Comparison of ENCODE assay signal across 8 cellular contexts in the genomic region with DNA sequence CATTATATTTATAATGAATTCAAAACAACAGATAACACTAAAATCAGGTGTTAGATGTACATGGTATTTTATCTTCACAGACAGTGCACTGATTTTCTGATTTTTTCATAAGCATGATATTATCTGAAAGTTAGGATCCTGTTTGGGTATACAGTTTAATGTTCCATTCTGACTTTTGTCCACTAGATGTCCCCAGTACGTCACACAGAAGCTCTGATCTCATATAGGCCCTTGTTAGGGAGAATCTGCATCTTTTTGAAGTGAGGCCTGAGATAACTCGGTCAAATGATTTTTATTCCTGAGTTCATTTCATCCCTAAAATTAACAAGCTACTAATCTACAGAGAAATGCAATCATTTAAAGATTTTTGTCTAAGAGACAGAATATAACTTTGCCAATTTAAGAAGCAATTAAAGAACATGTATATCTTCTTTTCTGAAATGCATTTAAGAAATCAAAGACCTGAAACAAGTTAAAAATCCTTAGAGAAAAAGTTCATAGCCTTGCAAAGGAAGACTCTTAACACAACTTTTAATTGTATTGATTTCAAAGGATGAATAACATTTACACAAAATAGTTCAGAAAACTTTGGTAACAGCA.
DNase-seq lines count a peak whose midpoint lies in the region; ATAC-seq and TF ChIP-seq lines count a peak whose summit lies in the region.

No MANE protein-coding gene starts in this region.

- H3K4me3 Mint-ChIP-seq in naive thymus-derived CD8-positive, alpha-beta T cell: no peak overlapping the region

- RAD21 ChIA-PET in HCT116 (lab: Charles Lee; ENCODE audit: low non-redundant PET in 1 of 2, low total read pairs in 2 of 2, uncharacterized antibody in 2 of 2, unreplicated experiment in 2 of 2): no interaction called here

- no TSS peak for BruUV-seq in HCT116 (replicated peaks; lab: Mats Ljungman, UMichigan)

- H3K79me2 ChIP-seq in HCT116 (ENCODE audit: insufficient read depth, low read length): no peaks in the 10 kb centered on the region

- H3K27ac Mint-ChIP-seq in naive thymus-derived CD8-positive, alpha-beta T cell: no peak overlapping the region

- H3K4me2 ChIP-seq in HCT116 (ENCODE audit: low read length): no peak overlapping the region

- H3K27ac ChIP-seq in AG04450 (ENCODE audit: low read depth, low read length) (no peak overlapping the region), HCT116 (ENCODE audit: low read depth, low read length) (no peak overlapping the region)

- H3K4me3 ChIP-seq in AG04450 (ENCODE audit: low read depth, low read length): no peak overlapping the region
- no peak overlapping the region for H3K4me3 ChIP-seq in HCT116 (replicated peaks in 1 of 2; ENCODE audit: low read depth in 1 of 2, low read length in 2 of 2)

- H3K9me2 ChIP-seq in HCT116 (ENCODE audit: insufficient read depth): no peaks in the 10 kb centered on the region

- DNase-seq in AG04450 (ENCODE audit: low read depth, low spot score) (peak; percentile 57), GM10266 (ENCODE audit: extremely low spot score) (peak; percentile 25), HCT116 (ENCODE audit: low read depth, low spot score) (peak; percentile 48), SK-MEL-5 (ENCODE audit: low read depth, low spot score) (peak; percentile 91)
- peak in 5 of 10 donors; percentile 6 to 44 (median 34) for DNase-seq in naive thymus-derived CD8-positive, alpha-beta T cell
- DNase-seq in stimulated activated CD4-positive, alpha-beta T cell treated with anti-CD3 and anti-CD28 coated beads, Interleukin-4, amount 100 ng/mL, for 4 hours: no peak

- H3K4me1 ChIP-seq in HCT116 (ENCODE audit: control insufficient read depth in 1 of 2, insufficient read depth in 2 of 2, low read length in 2 of 2): no peaks in the 10 kb centered on the region

- POLR2A ChIA-PET in AG04450 (lab: Yijun Ruan, JAX): interaction anchor here (0.5 kb wide), 1 partner anchor 61 kb away, joined by 3 read pairs; no protein-coding TSS in a partner anchor
- POLR2A ChIA-PET in HCT116 (lab: Charles Lee): no interaction called here
- POLR2A ChIA-PET in naive thymus-derived CD8-positive, alpha-beta T cell (lab: Charles Lee): no interaction called here

- H2AFZ ChIP-seq in HCT116 (ENCODE audit: low read depth, low read length, poor library complexity, severe bottlenecking): peak overlapping the region; percentile 81

- peak; percentile 89 for TF ChIP-seq CTCF in AG04450 (IDR thresholded peaks at IDR 0.05; ENCODE audit: low read depth, low read length)
- peak; percentile 74 for TF ChIP-seq CTCF in GM10266 (IDR thresholded peaks at IDR 0.05; ENCODE audit: control insufficient read depth, insufficient read depth, low read depth, missing control alignments)
- peak; percentile 68 to 83 (median 78); a peak in 5 of 6 replicates for TF ChIP-seq CTCF in HCT116 (IDR thresholded peaks at IDR 0.05 in 2 of 3, conservative IDR thresholded peaks at IDR 0.05 in 1 of 3; ENCODE audit: borderline replicate concordance in 1 of 3, insufficient read depth in 1 of 3, low read depth in 2 of 3, low read length in 2 of 3)
- peak; percentile 86 for TF ChIP-seq CTCF in LNCAP (IDR thresholded peaks at IDR 0.05)

- CTCF ChIA-PET in AG04450 (lab: Charles Lee) (interaction anchor here (0.6 to 5.2 kb wide), 50 partner anchors 8 to 638 kb away, joined by 3 to 55 read pairs (median 5); a partner anchor contains a TSS), HCT116 (lab: Charles Lee) (interaction anchor here (0.8 to 2.1 kb wide), 4 partner anchors 11 to 451 kb away, joined by 3 to 5 read pairs (median 4); no protein-coding TSS in a partner anchor)

- H3K36me3 ChIP-seq in HCT116 (ENCODE audit: control insufficient read depth in 1 of 2, insufficient read depth in 2 of 2, low read length in 2 of 2): no peaks in the 10 kb centered on the region

- peak; percentile 80 for TF ChIP-seq RAD21 in HCT116 (IDR thresholded peaks at IDR 0.05; ENCODE audit: low read depth)

- H3K9me3 ChIP-seq in AG04450 (ENCODE audit: control insufficient read depth, insufficient read depth, low read length) (no peaks in the 10 kb centered on the region), HCT116 (ENCODE audit: control insufficient read depth in 1 of 2, insufficient read depth in 1 of 2, low read depth in 1 of 2, low read length in 2 of 2) (no peaks in the 10 kb centered on the region)

- ATAC-seq in HCT116 (peak; percentile 96), esophagus mucosa (peak; percentile 82)
- peak; percentile 72 to 74 for ATAC-seq in naive thymus-derived CD8-positive, alpha-beta T cell

- intact Hi-C loops in HCT116 (cut with micrococcal nuclease): no loop called here

- H3K27me3 ChIP-seq in AG04450 (ENCODE audit: control insufficient read depth, insufficient read depth, low read length): no peaks in the 10 kb centered on the region
- H3K27me3 ChIP-seq in HCT116 (ENCODE audit: insufficient read depth, low read length): no peaks in the 10 kb centered on the region

- H3K36me3 Mint-ChIP-seq in naive thymus-derived CD8-positive, alpha-beta T cell: no peaks in the 10 kb centered on the region

- peaks cover 0 to 3% (median 0%) of the 10 kb centered on the region in 5 donors for H3K27me3 Mint-ChIP-seq in naive thymus-derived CD8-positive, alpha-beta T cell

- no peak overlapping the region for H3K9ac ChIP-seq in HCT116 (ENCODE audit: low read length)

- in situ Hi-C loops in SK-MEL-5 (cut with HindIII; ENCODE audit: low pct_unique_long_range_greater_than_20kb, low sequenced_read_pairs): no loop called here

- no peaks in the 10 kb centered on the region for H3K9me3 Mint-ChIP-seq in naive thymus-derived CD8-positive, alpha-beta T cell

- H4K20me1 ChIP-seq in HCT116 (ENCODE audit: insufficient read depth): no peaks in the 10 kb centered on the region

- no peak for TF ChIP-seq POLR2A in HCT116 (IDR thresholded peaks at IDR 0.05; ENCODE audit: borderline replicate concordance, extremely low read depth, insufficient read depth, insufficient read length)

- H3K4me1 Mint-ChIP-seq in naive thymus-derived CD8-positive, alpha-beta T cell: peaks cover 0 to 12% (median 4%) of the 10 kb centered on the region in 4 donors

TF ChIP-seq in HCT116, 20 proteins besides CTCF, POLR2A, EP300 and RAD21:
- no peak for TF ChIP-seq TCF7L2 (IDR thresholded peaks at IDR 0.05; ENCODE audit: borderline replicate concordance, extremely low read depth, insufficient read depth, insufficient read length)
- TF ChIP-seq, protein P1, sequence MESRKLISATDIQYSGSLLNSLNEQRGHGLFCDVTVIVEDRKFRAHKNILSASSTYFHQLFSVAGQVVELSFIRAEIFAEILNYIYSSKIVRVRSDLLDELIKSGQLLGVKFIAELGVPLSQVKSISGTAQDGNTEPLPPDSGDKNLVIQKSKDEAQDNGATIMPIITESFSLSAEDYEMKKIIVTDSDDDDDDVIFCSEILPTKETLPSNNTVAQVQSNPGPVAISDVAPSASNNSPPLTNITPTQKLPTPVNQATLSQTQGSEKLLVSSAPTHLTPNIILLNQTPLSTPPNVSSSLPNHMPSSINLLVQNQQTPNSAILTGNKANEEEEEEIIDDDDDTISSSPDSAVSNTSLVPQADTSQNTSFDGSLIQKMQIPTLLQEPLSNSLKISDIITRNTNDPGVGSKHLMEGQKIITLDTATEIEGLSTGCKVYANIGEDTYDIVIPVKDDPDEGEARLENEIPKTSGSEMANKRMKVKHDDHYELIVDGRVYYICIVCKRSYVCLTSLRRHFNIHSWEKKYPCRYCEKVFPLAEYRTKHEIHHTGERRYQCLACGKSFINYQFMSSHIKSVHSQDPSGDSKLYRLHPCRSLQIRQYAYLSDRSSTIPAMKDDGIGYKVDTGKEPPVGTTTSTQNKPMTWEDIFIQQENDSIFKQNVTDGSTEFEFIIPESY (IDR thresholded peaks at IDR 0.05; ENCODE audit: extremely low read depth, insufficient replicate concordance, low read length): no peak
- TF ChIP-seq EZH2 (IDR thresholded peaks at IDR 0.05): no peak
- no peak for TF ChIP-seq POLR2AphosphoS5 (IDR thresholded peaks at IDR 0.05; ENCODE audit: low read depth, low read length)
- TF ChIP-seq, protein P2, sequence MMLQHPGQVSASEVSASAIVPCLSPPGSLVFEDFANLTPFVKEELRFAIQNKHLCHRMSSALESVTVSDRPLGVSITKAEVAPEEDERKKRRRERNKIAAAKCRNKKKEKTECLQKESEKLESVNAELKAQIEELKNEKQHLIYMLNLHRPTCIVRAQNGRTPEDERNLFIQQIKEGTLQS (IDR thresholded peaks at IDR 0.05): no peak
- TF ChIP-seq EGR1 (IDR thresholded peaks at IDR 0.05; ENCODE audit: low read depth): no peak
- TF ChIP-seq CEBPB (IDR thresholded peaks at IDR 0.05; ENCODE audit: low read depth): no peak
- TF ChIP-seq FOSL1 (IDR thresholded peaks at IDR 0.05; ENCODE audit: low read depth): no peak
TF ChIP-seq in HCT116: peak in this region for 0.

Comparison
In these comparisons a context has a peak if more than half of its experiments do, and no peak if none do; other contexts are left out.
1. DNase-seq: peak in AG04450 (single experiment), GM10266 (single experiment), HCT116 (single experiment) and SK-MEL-5 (single experiment); none in stimulated activated CD4-positive, alpha-beta T cell treated with anti-CD3 and anti-CD28 coated beads, Interleukin-4, amount 100 ng/mL, for 4 hours (0 of 2).
2. Peak in every context shown above with its lines, with median percentiles within 50 percentile points of each other: CTCF ChIP-seq and ATAC-seq.